In the genomic region with DNA sequence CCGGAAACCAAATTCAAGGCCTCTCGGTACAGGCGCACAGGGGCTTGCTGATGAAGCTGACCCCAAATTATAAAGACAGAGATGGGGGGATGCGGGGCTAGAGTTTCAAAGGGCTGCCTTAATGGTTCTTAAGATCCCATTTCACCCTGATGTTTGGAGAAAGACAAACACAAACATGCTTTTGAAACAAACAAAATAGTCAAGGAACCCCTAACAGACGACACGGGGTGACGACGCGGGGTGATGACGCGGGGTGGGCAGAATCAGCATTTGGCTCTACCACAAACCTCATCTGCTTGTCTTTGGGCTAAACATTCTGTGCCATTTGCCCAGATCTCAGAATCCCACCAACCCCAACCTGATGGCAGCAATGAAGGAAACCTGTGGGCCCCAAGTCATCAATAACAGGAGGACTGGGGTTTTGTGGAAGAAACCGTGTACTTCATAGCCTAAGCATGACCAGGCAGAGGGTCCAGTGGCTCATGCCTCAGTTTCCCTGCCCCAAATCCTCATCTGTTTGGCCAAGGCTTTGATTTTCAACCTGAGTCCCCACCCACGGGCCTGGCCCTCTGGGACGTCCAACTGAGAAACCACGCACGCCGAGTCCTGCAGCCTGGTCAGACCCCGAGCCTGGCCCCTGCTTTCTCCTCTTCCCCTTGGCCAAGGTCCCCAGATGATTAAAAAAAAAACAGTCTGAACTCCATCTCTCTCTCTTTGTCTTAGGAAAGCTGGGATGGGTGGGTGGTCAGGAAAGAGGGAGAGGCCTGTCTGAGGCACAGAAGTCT, we compare ENCODE assay signal across 20 cellular contexts.
A peak's percentile ranks its signal among the peaks of the same experiment; 100 is the strongest.
DNase-seq lines count a peak whose midpoint lies in the region; ATAC-seq and TF ChIP-seq lines count a peak whose summit lies in the region.
"Had no signal": no experiment of that assay in that cellular context is flagged by ENCODE, and none has a peak within 500 bp of the region (broad histone marks: within the 10 kb centered on the region; RNA-seq: fewer than 3 reads in every experiment).

No MANE protein-coding gene starts in this region.

- no peak for DNase-seq in H9
- no peak for DNase-seq in glutamatergic neuron
- no peak for DNase-seq in neuronal stem cell (ENCODE audit: low spot score)
- peak; percentile 62 for DNase-seq in type B pancreatic cell (ENCODE audit: extremely low spot score, unreplicated experiment)
- no peak for DNase-seq in NCI-H510A treated with DMSO at 0.1 percent for 48 hours (lab: John Stamatoyannopoulos, UW)
- no peak for DNase-seq in NCI-H524 (lab: John Stamatoyannopoulos, UW)
- DNase-seq: C1 segment of cervical spinal cord; DMS53; EL; GF-D8; MG63; NCI-H1048; NCI-H1436; NCI-H187 treated with DMSO at 0.1 percent for 48 hours; NCI-H774; NK-92 treated with Interleukin-12 subunit alpha and Interleukin-12 subunit beta, amount 100 ng/mL, for 24 hours; SHP77 treated with DMSO at 0.1 percent for 48 hours had no signal

- no peak overlapping the region for H3K27ac ChIP-seq in H9 (ENCODE audit: insufficient read length, low read depth, low read length)
- no peak overlapping the region for H3K27ac ChIP-seq in neuronal stem cell (replicated peaks; ENCODE audit: low read length)
- H3K27ac ChIP-seq in gastroesophageal sphincter: no peak overlapping the region
- H3K27ac ChIP-seq: RWPE1, SK-N-MC had no signal

- H3K27ac Mint-ChIP-seq in H9 (no peak overlapping the region), glutamatergic neuron (ENCODE audit: unreplicated experiment) (peak overlapping the region; percentile 73), type B pancreatic cell (no peak overlapping the region)

- H3K4me1 ChIP-seq in H9 (ENCODE audit: insufficient read depth, low read length): no peaks in the 10 kb centered on the region
- H3K4me1 ChIP-seq in neuronal stem cell (ENCODE audit: control insufficient read depth in 2 of 2, insufficient read depth in 1 of 2, low read depth in 1 of 2, low read length in 2 of 2): no peaks in the 10 kb centered on the region
- H3K4me1 ChIP-seq in gastroesophageal sphincter: no peaks in the 10 kb centered on the region

- H3K4me1 Mint-ChIP-seq in H9 (0 out of 4 replicates have a peak, but pooled peaks cover 0 to 3% of the 10 kb centered on the region in 2 experiments), glutamatergic neuron (ENCODE audit: low read depth, unreplicated experiment) (peaks cover 17% of the 10 kb centered on the region), type B pancreatic cell (ENCODE audit: unreplicated experiment) (peaks cover 19% of the 10 kb centered on the region)

- no peak overlapping the region for H3T11ph ChIP-seq in H9 (ENCODE audit: low read length)

- no peak overlapping the region for H3K4me3 Mint-ChIP-seq in H9
- no peak overlapping the region for H3K4me3 Mint-ChIP-seq in glutamatergic neuron (ENCODE audit: unreplicated experiment)
- H3K4me3 Mint-ChIP-seq in type B pancreatic cell: no peak overlapping the region

- TF ChIP-seq EP300 in gastroesophageal sphincter (IDR thresholded peaks at IDR 0.05): no peak

- H3K4me2 ChIP-seq in H9 (ENCODE audit: insufficient read depth, insufficient read length, low read length): no peak overlapping the region
- H3K4me2 ChIP-seq in neuronal stem cell (ENCODE audit: insufficient read depth, low read length, poor library complexity, severe bottlenecking): no peak overlapping the region

- no peak overlapping the region for H3K56ac ChIP-seq in H9 (ENCODE audit: insufficient read length, low read depth, low read length)

- H3K23me2 ChIP-seq in H9 (ENCODE audit: insufficient read length, low read depth, low read length, poor library complexity, severe bottlenecking): no peaks in the 10 kb centered on the region

- no peaks in the 10 kb centered on the region for H3K9me3 Mint-ChIP-seq in H9
- H3K9me3 Mint-ChIP-seq in glutamatergic neuron (ENCODE audit: unreplicated experiment): peaks cover 2% of the 10 kb centered on the region
- H3K9me3 Mint-ChIP-seq in type B pancreatic cell: no peaks in the 10 kb centered on the region

- H2BK15ac ChIP-seq in H9 (ENCODE audit: low read depth, low read length): no peak overlapping the region
- H2BK15ac ChIP-seq in neuronal stem cell (ENCODE audit: low read length): no peak overlapping the region

- no peak overlapping the region for H4K5ac ChIP-seq in H9 (ENCODE audit: insufficient read length, low read depth, low read length)

- H3K18ac ChIP-seq in H9 (ENCODE audit: insufficient read length, low read depth, low read length): no peak overlapping the region
- no peak overlapping the region for H3K18ac ChIP-seq in neuronal stem cell (ENCODE audit: low read length)

- H2AFZ ChIP-seq in H9 (ENCODE audit: low read length) (no peak overlapping the region), neuronal stem cell (ENCODE audit: low read length) (no peak overlapping the region)

- H3K9ac ChIP-seq in H9 (ENCODE audit: extremely low read depth, insufficient read length, low read length) (no peak overlapping the region), neuronal stem cell (ENCODE audit: low read depth, low read length, poor library complexity) (no peak overlapping the region)

- H2BK5ac ChIP-seq in H9 (ENCODE audit: insufficient read length, low read length) (no peak overlapping the region), neuronal stem cell (ENCODE audit: low read length) (no peak overlapping the region)

- H3K14ac ChIP-seq in H9 (ENCODE audit: insufficient read depth, low read length): peak overlapping the region; percentile 39; the same call in 1 of the 2 replicates
- H3K14ac ChIP-seq in neuronal stem cell (ENCODE audit: low read length): no peak overlapping the region

- H2AK5ac ChIP-seq in H9 (ENCODE audit: insufficient read length, low read length) (no peak overlapping the region), neuronal stem cell (ENCODE audit: low read depth, low read length) (peak overlapping the region; percentile 17)

- no peak overlapping the region for H4K8ac ChIP-seq in H9 (replicated peaks; ENCODE audit: insufficient read length, low read depth, low read length)
- no peak overlapping the region for H4K8ac ChIP-seq in neuronal stem cell (ENCODE audit: low read depth, low read length)

- H3K4ac ChIP-seq in H9 (ENCODE audit: low read depth, low read length) (no peak overlapping the region), neuronal stem cell (ENCODE audit: low read length) (peak overlapping the region; percentile 96)

- H3K4me3 ChIP-seq in neuronal stem cell (ENCODE audit: low read length in 2 of 2) (no peak overlapping the region), gastroesophageal sphincter (no peak overlapping the region)
- H3K4me3 ChIP-seq: MG63, SK-N-MC had no signal

- no peaks in the 10 kb centered on the region for H4K20me1 ChIP-seq in H9 (ENCODE audit: control insufficient read depth, insufficient read depth, insufficient read length)

- H3K79me1 ChIP-seq in H9 (ENCODE audit: insufficient read depth, low read depth, low read length, poor library complexity, severe bottlenecking) (no peaks in the 10 kb centered on the region), neuronal stem cell (ENCODE audit: low read depth, low read length) (no peaks in the 10 kb centered on the region)

- no peak overlapping the region for H2BK20ac ChIP-seq in H9 (ENCODE audit: low read depth, low read length, poor library complexity, severe bottlenecking)

- WGBS in H9 (ENCODE audit: extremely low coverage, insufficient read length, low lambda C conversion rate): no CpG with 5 or more reads among the region's 18 CpGs
- no CpG with 5 or more reads among the region's 18 CpGs for WGBS in neuronal stem cell (ENCODE audit: extremely low coverage in 2 of 2, insufficient read length in 2 of 2, insufficient replicate concordance in 1 of 2), 2 donors
- 92 to 97% methylated on average over 6 to 11 of the region's 18 CpGs for WGBS in gastroesophageal sphincter (ENCODE audit: low coverage in 1 of 2), 2 donors

- TF ChIP-seq POLR2A in gastroesophageal sphincter (IDR thresholded peaks at IDR 0.05): no peak

- no peak for ATAC-seq in gastroesophageal sphincter

- H3K23ac ChIP-seq in H9 (ENCODE audit: insufficient read length, low read depth, low read length) (no peak overlapping the region), neuronal stem cell (ENCODE audit: low read depth, low read length, poor library complexity) (no peak overlapping the region)

- no peaks in the 10 kb centered on the region for H3K9me3 ChIP-seq in H9 (ENCODE audit: control insufficient read depth, low read depth, low read length)
- peaks cover 0 to 6% of the 10 kb centered on the region in 2 donors for H3K9me3 ChIP-seq in neuronal stem cell (replicated peaks in 1 of 2; ENCODE audit: control insufficient read depth in 2 of 2, insufficient read depth in 1 of 2, low read depth in 1 of 2, low read length in 2 of 2)
- H3K9me3 ChIP-seq in gastroesophageal sphincter: no peaks in the 10 kb centered on the region
- H3K9me3 ChIP-seq: MG63 had no signal

- H3K27me3 Mint-ChIP-seq in H9 (ENCODE audit: low read depth) (no peaks in the 10 kb centered on the region), glutamatergic neuron (ENCODE audit: unreplicated experiment) (no peaks in the 10 kb centered on the region), type B pancreatic cell (no peaks in the 10 kb centered on the region)

- H3K36me3 Mint-ChIP-seq in H9 (ENCODE audit: insufficient read depth in 1 of 3, low read depth in 3 of 3) (no peaks in the 10 kb centered on the region; a peak in 1 of 7 replicates), glutamatergic neuron (ENCODE audit: unreplicated experiment) (no peaks in the 10 kb centered on the region), type B pancreatic cell (no peaks in the 10 kb centered on the region)

- TF ChIP-seq CTCF in H9 (conservative IDR thresholded peaks at IDR 0.05): no peak
- no peak for TF ChIP-seq CTCF in glutamatergic neuron (IDR thresholded peaks at IDR 0.05; ENCODE audit: partially characterized antibody, unreplicated experiment)
- no peak for TF ChIP-seq CTCF in type B pancreatic cell (conservative IDR thresholded peaks at IDR 0.05)
- TF ChIP-seq CTCF in gastroesophageal sphincter (IDR thresholded peaks at IDR 0.05): no peak

- no peak overlapping the region for H2BK120ac ChIP-seq in H9 (ENCODE audit: low read depth, low read length, poor library complexity, severe bottlenecking)
- H2BK120ac ChIP-seq in neuronal stem cell (ENCODE audit: low read depth, low read length): no peak overlapping the region

- no peak overlapping the region for H2BK12ac ChIP-seq in H9 (ENCODE audit: insufficient read length, low read depth, low read length)
- H2BK12ac ChIP-seq in neuronal stem cell (ENCODE audit: low read length): no peak overlapping the region

- no peaks in the 10 kb centered on the region for H3K27me3 ChIP-seq in H9 (ENCODE audit: insufficient read depth, low read length)
- no peaks in the 10 kb centered on the region for H3K27me3 ChIP-seq in neuronal stem cell (ENCODE audit: control insufficient read depth in 3 of 3, insufficient read depth in 3 of 3, low read depth in 1 of 3, low read length in 3 of 3)
- H3K27me3 ChIP-seq in gastroesophageal sphincter: no peaks in the 10 kb centered on the region
- H3K27me3 ChIP-seq: MG63 had no signal

- H3K36me3 ChIP-seq in neuronal stem cell (replicated peaks in 1 of 2; ENCODE audit: control insufficient read depth in 2 of 2, insufficient read depth in 2 of 2, low read length in 2 of 2) (no peaks in the 10 kb centered on the region), gastroesophageal sphincter (no peaks in the 10 kb centered on the region)

- H4K91ac ChIP-seq in H9 (ENCODE audit: insufficient read length, low read depth, low read length): no peak overlapping the region
- no peak overlapping the region for H4K91ac ChIP-seq in neuronal stem cell (ENCODE audit: low read depth, low read length, poor library complexity)

- no peaks in the 10 kb centered on the region for H3K79me2 ChIP-seq in H9 (ENCODE audit: insufficient read depth, low read length)
